In genomic region chr3:45499529-45499928, GRCh38 we compare ENCODE assay signal across 8 cellular contexts.
DNase-seq lines count a peak whose midpoint lies in the region; ATAC-seq and TF ChIP-seq lines count a peak whose summit lies in the region.

No MANE protein-coding gene starts in this region.

- H3K4me1 ChIP-seq in osteoblast (ENCODE audit: insufficient read depth, low read length): no peaks in the 10 kb centered on the region

- H3K4me3 Mint-ChIP-seq in chondrocyte (ENCODE audit: unreplicated experiment): no peak overlapping the region

- H3K27me3 Mint-ChIP-seq in chondrocyte (ENCODE audit: low read depth): no peaks in the 10 kb centered on the region

- no peaks in the 10 kb centered on the region for H3K27me3 ChIP-seq in osteoblast (ENCODE audit: insufficient read depth, low read length)

- H3K9me3 ChIP-seq in osteoblast (ENCODE audit: low read depth, low read length): no peaks in the 10 kb centered on the region

- no peak overlapping the region for H3K27ac Mint-ChIP-seq in chondrocyte (ENCODE audit: unreplicated experiment)

- H3K36me3 ChIP-seq in osteoblast (ENCODE audit: insufficient read depth, low read length): peaks cover 8% of the 10 kb centered on the region

- H2AFZ ChIP-seq in osteoblast (ENCODE audit: low read length): no peak overlapping the region

- no peak for TF ChIP-seq CTCF in NB4 (IDR thresholded peaks at IDR 0.05; ENCODE audit: low read depth, low read length)
- TF ChIP-seq CTCF in chondrocyte (IDR thresholded peaks at IDR 0.05): peak; percentile 91
- TF ChIP-seq CTCF in osteoblast (IDR thresholded peaks at IDR 0.05; ENCODE audit: extremely low read depth, low read depth, low read length): peak; percentile 60

- ATAC-seq in GM18870 (IDR thresholded peaks at IDR 0.05; ENCODE audit: unreplicated experiment) (no peak), HG03135 (IDR thresholded peaks at IDR 0.05; ENCODE audit: unreplicated experiment) (no peak)

- peaks cover 10% of the 10 kb centered on the region for H3K4me1 Mint-ChIP-seq in chondrocyte (ENCODE audit: low read depth)

- no peaks in the 10 kb centered on the region for H3K79me2 ChIP-seq in osteoblast (ENCODE audit: insufficient read depth, low read length)

- DNase-seq in EH (ENCODE audit: low read depth): peak; percentile 66
- DNase-seq in NB4 (ENCODE audit: low read depth): peak; percentile 30
- no peak for DNase-seq in chondrocyte (ENCODE audit: low spot score)
- peak; percentile 67 for DNase-seq in osteoblast (ENCODE audit: insufficient read length, low spot score, missing footprints)
- DNase-seq in T-helper 1 cell: no peak
- DNase-seq in activated CD4-positive, alpha-beta T cell treated with anti-CD3 and anti-CD28 coated beads, Interleukin-2, amount 50 U/mL, for 4 hours: no peak

- H4K20me1 ChIP-seq in osteoblast (ENCODE audit: insufficient read depth, low read length): no peaks in the 10 kb centered on the region

- no peak overlapping the region for H3K4me2 ChIP-seq in osteoblast (ENCODE audit: insufficient read depth, low read length)

- H3K36me3 Mint-ChIP-seq in chondrocyte (ENCODE audit: low read depth): peaks cover 10% of the 10 kb centered on the region

- H3K9me3 Mint-ChIP-seq in chondrocyte (ENCODE audit: low read depth): no peaks in the 10 kb centered on the region

- no peak overlapping the region for H3K27ac ChIP-seq in osteoblast (ENCODE audit: low read depth, low read length)

- H3K4me3 ChIP-seq in NB4 (ENCODE audit: low read depth, low read length): no peak overlapping the region
- H3K4me3 ChIP-seq in osteoblast (ENCODE audit: insufficient read depth, low read length): no peak overlapping the region

- TF ChIP-seq POLR2A in NB4 (IDR thresholded peaks at IDR 0.05; ENCODE audit: extremely low read depth, insufficient read length): no peak

Comparison
In these comparisons a context has a peak if more than half of its experiments do, and no peak if none do; other contexts are left out.
1. DNase-seq: peak in EH (single experiment), NB4 (single experiment) and osteoblast (single experiment); none in chondrocyte (single experiment), T-helper 1 cell (0 of 5) and activated CD4-positive, alpha-beta T cell treated with anti-CD3 and anti-CD28 coated beads, Interleukin-2, amount 50 U/mL, for 4 hours (0 of 2).